In the genomic region with DNA sequence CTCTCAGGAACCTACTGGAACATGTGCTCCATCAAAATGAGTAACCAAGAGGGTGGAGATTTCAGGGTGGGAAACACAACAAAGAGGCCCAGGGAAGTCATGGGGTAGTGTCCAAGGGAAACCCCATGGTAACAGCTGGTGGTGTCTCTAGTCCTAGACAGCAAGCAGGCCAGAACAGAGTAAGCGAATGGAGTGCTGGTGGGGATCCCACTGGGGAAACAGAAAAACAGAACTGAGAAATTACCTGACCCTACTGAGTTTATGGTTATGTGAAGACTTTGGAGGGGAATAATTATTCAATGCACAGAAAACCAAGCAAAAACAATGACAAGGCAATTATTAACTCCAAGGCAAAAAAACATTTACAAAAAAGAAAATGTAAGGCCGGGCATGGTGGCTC, we compare ENCODE assay signal across 17 cellular contexts. TPM values are rescaled to one million over a fixed set of nuclear protein-coding genes. Genes with fewer than 3 reads are reported as not detected.
A peak's percentile ranks its signal among the peaks of the same experiment; 100 is the strongest.
DNase-seq lines count a peak whose midpoint lies in the region; ATAC-seq, FAIRE-seq and TF ChIP-seq lines count a peak whose summit lies in the region.
"Had no signal": no experiment of that assay in that cellular context is flagged by ENCODE, and none has a peak within 500 bp of the region (broad histone marks: within the 10 kb centered on the region; RNA-seq: fewer than 3 reads in every experiment).

No MANE protein-coding gene starts in this region.

- no peaks in the 10 kb centered on the region for H3K9me3 ChIP-seq in OCI-LY3 (ENCODE audit: insufficient read depth, low read length)
- H3K9me3 ChIP-seq: tibial nerve had no signal

- peaks cover 13% of the 10 kb centered on the region for H4K20me1 ChIP-seq in OCI-LY3 (ENCODE audit: insufficient read depth, low read length)

- H3K9ac ChIP-seq in OCI-LY3 (ENCODE audit: low read length) = no peak overlapping the region

- H3K27ac ChIP-seq in OCI-LY3 (ENCODE audit: low read length) = no peak overlapping the region
- H3K27ac ChIP-seq: tibial nerve had no signal

- peaks cover 0 to 37% of the 10 kb centered on the region in 2 donors for H3K36me3 Mint-ChIP-seq in activated naive CD4-positive, alpha-beta T cell treated with anti-CD3 and anti-CD28 coated beads, Interleukin-2, amount 50 U/mL, for 72 hours

- peaks cover 24% of the 10 kb centered on the region for H3K4me1 ChIP-seq in OCI-LY3 (ENCODE audit: low read length)

- H3K36me3 ChIP-seq in OCI-LY3 (replicated peaks; ENCODE audit: low read depth, low read length) = peaks cover 69% of the 10 kb centered on the region

- H3K9me3 Mint-ChIP-seq in activated naive CD4-positive, alpha-beta T cell treated with anti-CD3 and anti-CD28 coated beads, Interleukin-2, amount 50 U/mL, for 72 hours = no peaks in the 10 kb centered on the region
- H3K9me3 Mint-ChIP-seq: HFFc6, neural crest cell had no signal

- no peak for DNase-seq in activated naive CD4-positive, alpha-beta T cell treated with anti-CD3 and anti-CD28 coated beads, Interleukin-2, amount 50 U/mL, for 72 hours (ENCODE audit: low spot score in 2 of 2)
- no peak for DNase-seq in activated naive CD4-positive, alpha-beta T cell treated with Interleukin-2 at 50 U/mL for 16 hours
- peak; percentile 15 for DNase-seq in stromal cell of bone marrow (ENCODE audit: low read depth)
- DNase-seq in cerebellar nuclear complex (lab: John Stamatoyannopoulos, UW) = no peak
- DNase-seq in D721Med (ENCODE audit: insufficient read length, low spot score) = no peak
- no peak for DNase-seq in putamen (ENCODE audit: low spot score)
- DNase-seq: activated T-cell treated with anti-CD3 and anti-CD28 coated beads, Interleukin-2, amount 50 U/mL, for 48 hours; HFFc6; hippocampal formation; NCI-H1048; stimulated activated CD4-positive, alpha-beta T cell treated with anti-CD3 and anti-CD28 coated beads, Interleukin-4, amount 100 ng/mL, for 4 hours; T-helper 9 cell had no signal

- H3K4me2 ChIP-seq in OCI-LY3 (ENCODE audit: low read length) = 0 out of 2 replicates have a peak overlapping the region, but pooled peaks have one; percentile 6

- TF ChIP-seq CTCF in OCI-LY3 (IDR thresholded peaks at IDR 0.05; ENCODE audit: low read depth, low read length) (no peak), D721Med (IDR thresholded peaks at IDR 0.05; ENCODE audit: insufficient read depth, missing control alignments) (no peak)

- H3K4me3 ChIP-seq in OCI-LY3 (ENCODE audit: low read length) = no peak overlapping the region
- H3K4me3 ChIP-seq: tibial nerve had no signal

- no peak for FAIRE-seq in D721Med (lab: Jason Lieb, UNC)
- FAIRE-seq: G401.6 had no signal

- peak overlapping the region; percentile 83 to 96 for H3K27ac Mint-ChIP-seq in activated naive CD4-positive, alpha-beta T cell treated with anti-CD3 and anti-CD28 coated beads, Interleukin-2, amount 50 U/mL, for 72 hours
- H3K27ac Mint-ChIP-seq: HFFc6 had no signal

- no peak for ATAC-seq in activated naive CD4-positive, alpha-beta T cell treated with anti-CD3 and anti-CD28 coated beads, Interleukin-2, amount 50 U/mL, for 72 hours
- peak; percentile 93 for ATAC-seq in HG02678 (IDR thresholded peaks at IDR 0.05; ENCODE audit: unreplicated experiment)

- H3K79me2 ChIP-seq in OCI-LY3 (ENCODE audit: low read length) = peaks cover 3% of the 10 kb centered on the region; the same call in 1 of the 2 replicates

- H3K27me3 ChIP-seq in OCI-LY3 (ENCODE audit: low read depth, low read length) = no peaks in the 10 kb centered on the region
- H3K27me3 ChIP-seq: tibial nerve had no signal

- no peak overlapping the region for H2AFZ ChIP-seq in OCI-LY3 (ENCODE audit: low read depth, low read length)

RNA-seq across cellular contexts. Expression of a gene that starts 16.9 kb away (rescaled TPM):
- total RNA-seq in activated naive CD4-positive, alpha-beta T cell treated with anti-CD3 and anti-CD28 coated beads, Interleukin-2, amount 50 U/mL, for 72 hours = 10 to 100 TPM; 51.8 to 54.8 TPM

RNA-seq across cellular contexts. Expression of a gene that starts 56.9 kb away (rescaled TPM):
- not detected for total RNA-seq in activated naive CD4-positive, alpha-beta T cell treated with anti-CD3 and anti-CD28 coated beads, Interleukin-2, amount 50 U/mL, for 72 hours
